ENCODE assay signal across 8 cellular contexts in genomic region chr1:153671623-153672353, GRCh38. TPM values are rescaled to one million over a fixed set of nuclear protein-coding genes. Genes with fewer than 3 reads are reported as not detected.
DNase-seq lines count a peak whose midpoint lies in the region; TF ChIP-seq lines count a peak whose summit lies in the region.
"Not testable (repeated sequence)": the region's sequence is repeated elsewhere in the genome, so short reads cannot be mapped to it uniquely, and the experiment has no call there.

No MANE protein-coding gene starts in this region.

- not testable (repeated sequence) for H3K27me3 ChIP-seq in subcutaneous abdominal adipose tissue (ENCODE audit: control insufficient read depth in 5 of 5, insufficient read depth in 4 of 5, low read length in 5 of 5)

- peaks cover 2 to 20% (median 18%) of the 10 kb centered on the region in 5 donors for H3K4me1 ChIP-seq in subcutaneous abdominal adipose tissue (ENCODE audit: control insufficient read depth in 5 of 5, insufficient read depth in 5 of 5, low read length in 5 of 5)

- not testable (repeated sequence) for H3K9me3 ChIP-seq in subcutaneous abdominal adipose tissue (ENCODE audit: control insufficient read depth in 5 of 5, low read length in 5 of 5)

- H3K9ac ChIP-seq in subcutaneous abdominal adipose tissue (ENCODE audit: low read length in 5 of 5): peak overlapping the region in 4 of 5 donors; percentile 47 to 72 (median 67)

- peak overlapping the region; percentile 71 for H3K27ac ChIP-seq in subcutaneous abdominal adipose tissue (ENCODE audit: low read depth, low read length)

- H3K36me3 ChIP-seq in subcutaneous abdominal adipose tissue (ENCODE audit: control insufficient read depth in 5 of 5, insufficient read depth in 5 of 5, low read length in 5 of 5): peaks cover 11 to 25% (median 24%) of the 10 kb centered on the region in 5 donors

- CTCF ChIA-PET in HEK293T (lab: Yijun Ruan, JAX): interaction anchor here (0.6 to 1.8 kb wide), 10 partner anchors 9 to 333 kb away, joined by 3 to 9 read pairs (median 4); no protein-coding TSS in a partner anchor

- peak overlapping the region; percentile 82 for H3K4me3 ChIP-seq in NB4 (ENCODE audit: low read depth, low read length)
- H3K4me3 ChIP-seq in fibroblast of villous mesenchyme (ENCODE audit: low read depth, low read length): peak overlapping the region; percentile 61
- peak overlapping the region; percentile 64 to 83 (median 69) for H3K4me3 ChIP-seq in subcutaneous abdominal adipose tissue (ENCODE audit: low read depth in 1 of 5, low read length in 5 of 5)

- peaks cover 19% of the 10 kb centered on the region for H3K36me3 Mint-ChIP-seq in nephron progenitor cell (ENCODE audit: low read depth)

- not testable (repeated sequence) for H3K27ac Mint-ChIP-seq in nephron progenitor cell

- H3K4me3 Mint-ChIP-seq in nephron progenitor cell: not testable (repeated sequence)

- H3K9me3 Mint-ChIP-seq in nephron progenitor cell: not testable (repeated sequence)

- not testable (repeated sequence) for TF ChIP-seq POLR2A in NB4 (IDR thresholded peaks at IDR 0.05; ENCODE audit: extremely low read depth, insufficient read length)

- not testable (repeated sequence) for H3K27me3 Mint-ChIP-seq in nephron progenitor cell (ENCODE audit: low read depth, poor library complexity)

- not testable (repeated sequence) for H3K4me1 Mint-ChIP-seq in nephron progenitor cell

- POLR2A ChIA-PET in HEK293T (lab: Yijun Ruan, JAX): interaction anchor here (0.7 to 3.0 kb wide), 14 partner anchors 12 to 323 kb away, joined by 3 to 20 read pairs (median 3); partner anchors contain the start of genes CHTOP, INTS3 and S100A13

- DNase-seq in Daoy (ENCODE audit: low read depth) (peak; percentile 82), NB4 (ENCODE audit: low read depth) (peak; percentile 52), SKM-1 treated with dmso at 0.1 percent for 144 hours (lab: John Stamatoyannopoulos, UW; ENCODE audit: unreplicated experiment) (peak; percentile 63), activated gamma-delta T cell treated with Interleukin-2 at 50 U/mL for 16 hours (peak; percentile 33), nephron progenitor cell (peak; percentile 37)
- DNase-seq in HEK293T (ENCODE audit: extremely low spot score); fibroblast of villous mesenchyme (ENCODE audit: low read depth): not testable (repeated sequence)

- not testable (repeated sequence) for TF ChIP-seq CTCF in NB4 (IDR thresholded peaks at IDR 0.05; ENCODE audit: low read depth, low read length); fibroblast of villous mesenchyme (IDR thresholded peaks at IDR 0.05; ENCODE audit: insufficient read depth, low read depth, low read length); nephron progenitor cell (IDR thresholded peaks at IDR 0.05)

TF ChIP-seq in HEK293T, 16 proteins besides CTCF, POLR2A, EP300 and RAD21:
- peak; percentile 82 for TF ChIP-seq ZNF384 (IDR thresholded peaks at IDR 0.05)

RNA-seq across cellular contexts. Expression of gene ILF2, which starts 1.0 kb away (rescaled TPM):
- total RNA-seq in Daoy (2014; rRNA removed; shearing (Covaris generic)): 617 and 629 TPM in 2 replicates
- total RNA-seq in fibroblast of villous mesenchyme: 149 and 213 TPM in 2 replicates

RNA-seq across cellular contexts. Expression of gene NPR1, which starts 6.7 kb away (rescaled TPM):
- total RNA-seq in Daoy (2014; rRNA removed; shearing (Covaris generic)): not detected in 2 replicates
- total RNA-seq in fibroblast of villous mesenchyme: 1.6 and 3.9 TPM in 2 replicates

RNA-seq across cellular contexts. Expression of gene SNAPIN, which starts 13.3 kb away (rescaled TPM):
- total RNA-seq in Daoy (2014; rRNA removed; shearing (Covaris generic)): 45.0 and 58.5 TPM in 2 replicates
- total RNA-seq in fibroblast of villous mesenchyme: 55.7 and 66.1 TPM in 2 replicates

RNA-seq across cellular contexts. Expression of gene CHTOP, which starts 37.9 kb away (rescaled TPM):
- total RNA-seq in Daoy (2014; rRNA removed; shearing (Covaris generic)): 36.2 and 43.0 TPM in 2 replicates
- total RNA-seq in fibroblast of villous mesenchyme: 41.9 and 47.9 TPM in 2 replicates

RNA-seq across cellular contexts. Expression of gene S100A1, which starts 43.6 kb away (rescaled TPM):
- total RNA-seq in Daoy (2014; rRNA removed; shearing (Covaris generic)): 0.40 TPM in 1 of 2 replicates, not detected in the other
- total RNA-seq in fibroblast of villous mesenchyme: not detected in 2 replicates
